In the genomic region with DNA sequence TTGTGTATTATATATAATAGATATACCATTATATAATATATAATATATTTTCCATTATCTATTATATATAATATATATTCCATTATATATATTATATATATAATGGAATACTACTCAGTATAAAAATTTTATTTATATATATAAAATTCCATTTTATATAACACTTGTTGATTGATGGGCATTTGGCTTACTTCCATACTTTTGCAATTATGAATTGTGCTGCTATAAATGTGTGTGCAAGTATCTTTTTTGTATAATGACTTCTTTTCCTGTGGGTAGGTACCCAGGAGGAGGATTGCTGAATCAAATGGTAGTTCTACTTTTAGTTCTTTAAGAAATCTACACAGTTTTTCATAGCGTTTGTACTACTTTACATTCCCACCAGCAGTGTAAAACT, we compare ENCODE assay signal across 24 cellular contexts.
"Had no signal": no experiment of that assay in that cellular context is flagged by ENCODE, and none has a peak within 500 bp of the region (broad histone marks: within the 10 kb centered on the region; RNA-seq: fewer than 3 reads in every experiment).

No MANE protein-coding gene starts in this region.

- H3K36me3 ChIP-seq: Peyer's patch, SJCRH30 had no signal

- H3K36me3 Mint-ChIP-seq: IgD-negative memory B cell had no signal

- H3K27ac ChIP-seq: HL-60, Peyer's patch, SJCRH30 had no signal

- DNase-seq: KBM-7, MV-4-11, NCI-H1048, NCI-H1105, NCI-H1417, NCI-H1436 treated with DMSO at 0.1 percent for 48 hours, NCI-H1694, NCI-H187 treated with DMSO at 0.1 percent for 48 hours, NCI-H2029 treated with DMSO at 0.1 percent for 48 hours, NCI-H2171 treated with DMSO at 0.1 percent for 48 hours, NCI-H226, NCI-H446, NCI-H524, NCI-H526 treated with DMSO at 0.1 percent for 48 hours, PC-3, Peyer's patch, SHP77 treated with DMSO at 0.1 percent for 48 hours, SJCRH30, T-helper 1 cell, T-helper 17 cell had no signal

- H3K27me3 Mint-ChIP-seq: IgD-negative memory B cell, T-helper 17 cell had no signal

- H3K27ac Mint-ChIP-seq: IgD-negative memory B cell, T-helper 17 cell had no signal

- H3K4me1 Mint-ChIP-seq: IgD-negative memory B cell, T-helper 17 cell had no signal

- H3K4me3 ChIP-seq: Peyer's patch, SJCRH30 had no signal

- ATAC-seq: PC-3, Right ventricle myocardium inferior, SK-N-SH treated with all-trans-retinoic acid at 6 μM for 48 hours, T-helper 17 cell had no signal

- H3K4me1 ChIP-seq: Peyer's patch, SJCRH30 had no signal

- H3K27me3 ChIP-seq: Peyer's patch, SJCRH30 had no signal

- H3K9me3 ChIP-seq: SJCRH30 had no signal

- H3K4me3 Mint-ChIP-seq: IgD-negative memory B cell, T-helper 17 cell had no signal
